24 cellular contexts compared by ENCODE assay signal in genomic region chr2:127558911-127559310, GRCh38. TPM values are rescaled to one million over a fixed set of nuclear protein-coding genes. Genes with fewer than 3 reads are reported as not detected.
"Had no signal": no experiment of that assay in that cellular context is flagged by ENCODE, and none has a peak within 500 bp of the region (broad histone marks: within the 10 kb centered on the region; RNA-seq: fewer than 3 reads in every experiment).

No MANE protein-coding gene starts in this region.

- ATAC-seq: effector memory CD8-positive, alpha-beta T cell; gastrocnemius medialis; left lung; lower lobe of right lung; natural killer cell treated with Interleukin-12 subunit alpha and Interleukin-12 subunit beta and Interleukin-15 and Interleukin-18, amount 100 ng/mL, for 72 hours; psoas muscle; stimulated activated naive CD8-positive, alpha-beta T cell treated with anti-CD3 and anti-CD28 coated beads, Interleukin-15, Interleukin-2, amounts not matched to agents 100 U/mL and 50 U/mL, for 24 hours; upper lobe of right lung had no signal

- DNase-seq: effector memory CD8-positive, alpha-beta T cell; gastrocnemius medialis; left lung; lower lobe of right lung; midbrain; nucleus accumbens; psoas muscle; retina; sigmoid colon; stimulated activated CD4-positive, alpha-beta T cell treated with anti-CD3 and anti-CD28 coated beads, Interleukin-12 subunit alpha, Interleukin-12 subunit beta, amount 100 ng/mL, for 4 hours; stimulated activated CD4-positive, alpha-beta T cell treated with anti-CD3 and anti-CD28 coated beads, Interleukin-2, amount 100 ng/mL, for 48 hours; stimulated activated naive CD8-positive, alpha-beta T cell treated with anti-CD3 and anti-CD28 coated beads, Interleukin-15, Interleukin-2, amounts not matched to agents 100 U/mL and 50 U/mL, for 24 hours; testis; upper lobe of right lung had no signal

- H3K36me3 ChIP-seq: esophagus muscularis mucosa, gastrocnemius medialis, left lung, lower lobe of right lung, neural progenitor cell, sigmoid colon, tibial nerve, upper lobe of right lung had no signal

- H3K79me2 ChIP-seq: parathyroid adenoma had no signal

- H3K27ac ChIP-seq: epithelial cell of prostate, esophagus muscularis mucosa, gastrocnemius medialis, left lung, lower lobe of right lung, neural progenitor cell, parathyroid adenoma, psoas muscle, sigmoid colon, skin epidermis, testis, tibial nerve, upper lobe of right lung had no signal

- H3K4me3 Mint-ChIP-seq: dendritic cell treated with granulocyte-macrophage colony-stimulating factor and Interleukin-4, amounts not matched to agents 40 ng/mL and 50 ng/mL, for 4 days; effector memory CD8-positive, alpha-beta T cell; memory B cell; natural killer cell treated with Interleukin-12 subunit alpha and Interleukin-12 subunit beta and Interleukin-15 and Interleukin-18, amount 100 ng/mL, for 72 hours; neural progenitor cell had no signal

- H3K4me1 Mint-ChIP-seq: neural progenitor cell had no signal

- H3K27ac Mint-ChIP-seq: dendritic cell treated with granulocyte-macrophage colony-stimulating factor and Interleukin-4, amounts not matched to agents 40 ng/mL and 50 ng/mL, for 4 days; effector memory CD8-positive, alpha-beta T cell; memory B cell; natural killer cell treated with Interleukin-12 subunit alpha and Interleukin-12 subunit beta and Interleukin-15 and Interleukin-18, amount 100 ng/mL, for 72 hours; neural progenitor cell had no signal

- H3K36me3 Mint-ChIP-seq: neural progenitor cell had no signal

- H3K9me3 ChIP-seq: gastrocnemius medialis, lower lobe of right lung, psoas muscle, testis, upper lobe of right lung had no signal

- H3K4me3 ChIP-seq: esophagus muscularis mucosa, gastrocnemius medialis, left lung, lower lobe of right lung, neural progenitor cell, psoas muscle, sigmoid colon, skin epidermis, testis, tibial nerve, upper lobe of right lung had no signal

- H2AFZ ChIP-seq: neural progenitor cell, parathyroid adenoma had no signal

- H3K4me2 ChIP-seq: neural progenitor cell had no signal

- H3K4me1 ChIP-seq: esophagus muscularis mucosa, lower lobe of right lung, neural progenitor cell, parathyroid adenoma, psoas muscle, sigmoid colon, testis, tibial nerve, upper lobe of right lung had no signal

- H3K27me3 ChIP-seq: esophagus muscularis mucosa, gastrocnemius medialis, left lung, neural progenitor cell, sigmoid colon, testis, tibial nerve, upper lobe of right lung had no signal

RNA-seq across cellular contexts. Expression of gene MYO7B, which starts 23.4 kb away (rescaled TPM):
- total RNA-seq: natural killer cell treated with Interleukin-12 subunit alpha and Interleukin-12 subunit beta and Interleukin-15 and Interleukin-18, amount 100 ng/mL, for 72 hours had no signal
- polyA plus RNA-seq: keratinocyte had no signal
